ENCODE assay signal across 15 cellular contexts in the genomic region with DNA sequence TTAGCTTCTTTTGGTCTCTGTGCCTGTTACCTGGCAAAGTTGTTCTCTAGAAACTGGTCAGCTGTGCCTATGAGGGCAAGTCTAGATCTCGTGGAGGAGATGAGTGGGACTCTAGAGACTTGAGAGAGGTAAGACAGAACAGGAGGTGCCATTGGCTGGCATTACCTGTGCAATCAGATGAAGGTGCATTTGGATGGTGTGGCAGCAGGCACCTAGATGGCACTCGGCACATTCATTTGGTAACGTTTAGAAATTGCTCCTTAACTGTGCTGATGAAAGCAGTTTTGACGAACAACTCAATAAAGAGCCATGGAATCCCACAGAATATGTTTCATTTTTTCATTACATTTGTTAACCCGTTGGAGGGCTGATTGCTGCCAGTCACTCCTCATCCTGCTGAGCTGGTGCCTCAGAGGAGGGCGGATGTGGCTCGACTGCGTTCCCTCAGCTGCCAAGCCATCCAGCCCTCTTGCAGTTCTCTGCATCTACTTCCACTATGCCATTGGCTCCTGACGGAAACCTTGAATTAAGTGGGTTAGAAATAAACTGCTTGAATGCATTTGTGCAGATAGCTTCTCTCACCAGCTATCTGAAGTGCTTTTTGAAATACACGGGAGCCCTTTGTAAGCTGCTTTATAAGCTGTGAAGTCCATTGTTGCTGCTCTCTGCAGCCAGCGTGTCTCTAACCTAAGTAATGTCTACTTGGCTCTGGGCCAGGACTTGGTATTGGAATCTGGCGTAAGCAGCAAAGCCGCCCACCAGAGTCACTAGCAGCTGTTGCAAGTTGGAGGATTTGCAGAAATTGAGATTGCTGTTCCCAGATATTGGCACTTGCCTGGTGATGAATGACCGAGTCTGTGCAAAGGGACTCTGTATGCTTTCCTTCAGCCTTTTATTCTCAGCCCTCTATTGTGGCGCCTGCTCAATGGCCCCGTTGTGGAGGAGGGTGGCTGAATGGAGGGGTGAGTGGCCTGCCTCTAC.
DNase-seq lines count a peak whose midpoint lies in the region; ATAC-seq, FAIRE-seq and TF ChIP-seq lines count a peak whose summit lies in the region.
"Had no signal": no experiment of that assay in that cellular context is flagged by ENCODE, and none has a peak within 500 bp of the region (broad histone marks: within the 10 kb centered on the region; RNA-seq: fewer than 3 reads in every experiment).

No MANE protein-coding gene starts in this region.

- peaks cover 29% of the 10 kb centered on the region for H3K4me1 ChIP-seq in astrocyte (ENCODE audit: insufficient read depth, low read length)
- H3K4me1 ChIP-seq: transverse colon had no signal

- no peak for ATAC-seq in stimulated activated effector memory CD8-positive, alpha-beta T cell treated with anti-CD3 and anti-CD28 coated beads, Interleukin-12 subunit alpha, Interleukin-12 subunit beta, amount 100 ng/mL, for 72 hours
- ATAC-seq: activated naive CD4-positive, alpha-beta T cell treated with anti-CD3 and anti-CD28 coated beads, Interleukin-2, amount 50 U/mL, for 72 hours had no signal

- H3K36me3 Mint-ChIP-seq in astrocyte (ENCODE audit: low read depth, unreplicated experiment) (peaks cover 20% of the 10 kb centered on the region), endothelial cell (ENCODE audit: low read depth, unreplicated experiment) (peaks cover 38% of the 10 kb centered on the region)
- H3K36me3 Mint-ChIP-seq in stimulated activated effector memory CD8-positive, alpha-beta T cell treated with anti-CD3 and anti-CD28 coated beads, Interleukin-12 subunit alpha, Interleukin-12 subunit beta, amount 100 ng/mL, for 72 hours: peaks cover 17% of the 10 kb centered on the region

- DNase-seq in C1 segment of cervical spinal cord (lab: John Stamatoyannopoulos, UW) (peak in 12 of 14 donors; percentile 31 to 81 (median 70)), NCI-H1694 (lab: John Stamatoyannopoulos, UW) (peak; percentile 78), astrocyte (ENCODE audit: low read depth) (peak; percentile 69), left kidney (ENCODE audit: low read depth, low spot score) (peak; percentile 57), T1000 (lab: John Stamatoyannopoulos, UW) (no peak), kidney glomerular epithelial cell (lab: John Stamatoyannopoulos, UW) (no peak), endothelial cell (ENCODE audit: low spot score) (no peak)
- no peak for DNase-seq in stimulated activated effector memory CD8-positive, alpha-beta T cell treated with anti-CD3 and anti-CD28 coated beads, Interleukin-12 subunit alpha, Interleukin-12 subunit beta, amount 100 ng/mL, for 72 hours (ENCODE audit: low spot score in 2 of 2)
- DNase-seq: activated CD4-positive, alpha-beta T cell treated with anti-CD3 and anti-CD28 coated beads, Interleukin-2, amount 10 ng/mL, durations not matched to agents 7 days and 5 days; CD4-positive, alpha-beta memory T cell; SHP77 treated with DMSO at 0.1 percent for 48 hours; stimulated activated CD4-positive, alpha-beta T cell treated with anti-CD3 and anti-CD28 coated beads, Interleukin-4, amount 100 ng/mL, for 1 hour; transverse colon had no signal

- H3K4me3 Mint-ChIP-seq in astrocyte (ENCODE audit: unreplicated experiment) (no peak overlapping the region), endothelial cell (ENCODE audit: unreplicated experiment) (no peak overlapping the region)
- no peak overlapping the region for H3K4me3 Mint-ChIP-seq in stimulated activated effector memory CD8-positive, alpha-beta T cell treated with anti-CD3 and anti-CD28 coated beads, Interleukin-12 subunit alpha, Interleukin-12 subunit beta, amount 100 ng/mL, for 72 hours
- H3K4me3 Mint-ChIP-seq: activated CD4-positive, alpha-beta T cell treated with anti-CD3 and anti-CD28 coated beads, Interleukin-2, amount 10 ng/mL, durations not matched to agents 7 days and 5 days; CD4-positive, alpha-beta memory T cell had no signal

- peaks cover 38% of the 10 kb centered on the region for H3K79me2 ChIP-seq in astrocyte (ENCODE audit: insufficient read depth, low read length)

- H3K27me3 Mint-ChIP-seq in astrocyte (ENCODE audit: low read depth, unreplicated experiment) (no peaks in the 10 kb centered on the region), endothelial cell (ENCODE audit: unreplicated experiment) (peaks cover 6% of the 10 kb centered on the region)
- H3K27me3 Mint-ChIP-seq: activated CD4-positive, alpha-beta T cell treated with anti-CD3 and anti-CD28 coated beads, Interleukin-2, amount 10 ng/mL, durations not matched to agents 7 days and 5 days; CD4-positive, alpha-beta memory T cell had no signal

- H3K4me1 Mint-ChIP-seq in astrocyte (ENCODE audit: low read depth, unreplicated experiment): peaks cover 54% of the 10 kb centered on the region
- H3K4me1 Mint-ChIP-seq in endothelial cell (ENCODE audit: unreplicated experiment): peaks cover 51% of the 10 kb centered on the region
- no peaks in the 10 kb centered on the region for H3K4me1 Mint-ChIP-seq in stimulated activated effector memory CD8-positive, alpha-beta T cell treated with anti-CD3 and anti-CD28 coated beads, Interleukin-12 subunit alpha, Interleukin-12 subunit beta, amount 100 ng/mL, for 72 hours

- H3K27me3 ChIP-seq in astrocyte (ENCODE audit: insufficient read depth, low read length): no peaks in the 10 kb centered on the region
- H3K27me3 ChIP-seq: transverse colon had no signal

- peak overlapping the region; percentile 62 for H3K4me2 ChIP-seq in astrocyte (ENCODE audit: low read length)

- H3K27ac ChIP-seq in astrocyte (ENCODE audit: low read depth, low read length): no peak overlapping the region
- H3K27ac ChIP-seq: transverse colon had no signal

- FAIRE-seq in astrocyte (lab: Jason Lieb, UNC): no peak
- FAIRE-seq: GM12892 had no signal

- no peak overlapping the region for H3K9ac ChIP-seq in astrocyte (ENCODE audit: low read length)

- H2AFZ ChIP-seq in astrocyte (ENCODE audit: low read depth, low read length): no peak overlapping the region

- H3K9me3 ChIP-seq in astrocyte (ENCODE audit: insufficient read depth, low read depth, low read length): no peaks in the 10 kb centered on the region
- H3K9me3 ChIP-seq: transverse colon had no signal

- peaks cover 7% of the 10 kb centered on the region for H3K36me3 ChIP-seq in astrocyte (ENCODE audit: insufficient read depth, low read length)
- H3K36me3 ChIP-seq: transverse colon had no signal

- TF ChIP-seq CTCF in astrocyte (IDR thresholded peaks at IDR 0.05; ENCODE audit: insufficient read depth, low read depth, low read length) (no peak), endothelial cell (IDR thresholded peaks at IDR 0.05; ENCODE audit: unreplicated experiment) (no peak)

- no peak overlapping the region for H3K4me3 ChIP-seq in astrocyte (ENCODE audit: insufficient read depth, low read depth, low read length)
- H3K4me3 ChIP-seq: transverse colon had no signal

- peaks cover 94% of the 10 kb centered on the region for H4K20me1 ChIP-seq in astrocyte (ENCODE audit: insufficient read depth, low read length)

- H3K9me3 Mint-ChIP-seq in astrocyte (ENCODE audit: unreplicated experiment): no peaks in the 10 kb centered on the region
- no peaks in the 10 kb centered on the region for H3K9me3 Mint-ChIP-seq in endothelial cell (ENCODE audit: unreplicated experiment)
- no peaks in the 10 kb centered on the region for H3K9me3 Mint-ChIP-seq in stimulated activated effector memory CD8-positive, alpha-beta T cell treated with anti-CD3 and anti-CD28 coated beads, Interleukin-12 subunit alpha, Interleukin-12 subunit beta, amount 100 ng/mL, for 72 hours
- H3K9me3 Mint-ChIP-seq: activated CD4-positive, alpha-beta T cell treated with anti-CD3 and anti-CD28 coated beads, Interleukin-2, amount 10 ng/mL, durations not matched to agents 7 days and 5 days; activated naive CD4-positive, alpha-beta T cell treated with anti-CD3 and anti-CD28 coated beads, Interleukin-2, amount 50 U/mL, for 72 hours; CD4-positive, alpha-beta memory T cell had no signal

- H3K27ac Mint-ChIP-seq in astrocyte (ENCODE audit: unreplicated experiment) (peak overlapping the region; percentile 37), endothelial cell (ENCODE audit: unreplicated experiment) (no peak overlapping the region)
- H3K27ac Mint-ChIP-seq in stimulated activated effector memory CD8-positive, alpha-beta T cell treated with anti-CD3 and anti-CD28 coated beads, Interleukin-12 subunit alpha, Interleukin-12 subunit beta, amount 100 ng/mL, for 72 hours: no peak overlapping the region
- H3K27ac Mint-ChIP-seq: activated CD4-positive, alpha-beta T cell treated with anti-CD3 and anti-CD28 coated beads, Interleukin-2, amount 10 ng/mL, durations not matched to agents 7 days and 5 days; CD4-positive, alpha-beta memory T cell had no signal

Comparison
In these comparisons a context has a peak if more than half of its experiments do, and no peak if none do; other contexts are left out.
1. DNase-seq: peak in C1 segment of cervical spinal cord (12 of 14), NCI-H1694 (single experiment), astrocyte (single experiment) and left kidney (single experiment); none in T1000 (single experiment), kidney glomerular epithelial cell (single experiment), endothelial cell (single experiment) and stimulated activated effector memory CD8-positive, alpha-beta T cell treated with anti-CD3 and anti-CD28 coated beads, Interleukin-12 subunit alpha, Interleukin-12 subunit beta, amount 100 ng/mL, for 72 hours (0 of 2).